Comparison of ENCODE assay signal across 1 cellular context in the genomic region with DNA sequence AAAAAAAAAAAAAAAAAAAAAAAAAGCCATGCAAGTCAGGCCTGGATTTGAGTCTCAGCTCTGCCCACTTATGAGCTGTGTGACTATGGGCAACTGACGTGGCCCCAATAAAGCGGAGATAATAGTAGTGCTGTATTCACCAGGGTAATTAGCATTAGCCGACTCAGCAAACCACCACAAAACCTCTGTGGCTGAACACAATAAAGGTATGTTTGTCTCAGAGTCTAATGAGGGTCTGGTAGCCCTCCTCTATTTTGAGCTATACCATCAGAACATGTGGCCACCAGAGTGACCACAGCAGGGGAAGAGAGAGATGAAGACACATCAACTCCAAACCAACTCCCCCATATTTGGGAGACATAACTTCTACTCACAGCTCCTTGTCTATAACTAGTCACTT.
TF ChIP-seq lines count a peak whose summit lies in the region.

No MANE protein-coding gene starts in this region.

TF ChIP-seq in HepG2, 621 proteins besides CTCF, POLR2A, EP300 and RAD21:
- no peak for TF ChIP-seq TCF7 (IDR thresholded peaks at IDR 0.05; ENCODE audit: low read depth)
- TF ChIP-seq, protein P1, sequence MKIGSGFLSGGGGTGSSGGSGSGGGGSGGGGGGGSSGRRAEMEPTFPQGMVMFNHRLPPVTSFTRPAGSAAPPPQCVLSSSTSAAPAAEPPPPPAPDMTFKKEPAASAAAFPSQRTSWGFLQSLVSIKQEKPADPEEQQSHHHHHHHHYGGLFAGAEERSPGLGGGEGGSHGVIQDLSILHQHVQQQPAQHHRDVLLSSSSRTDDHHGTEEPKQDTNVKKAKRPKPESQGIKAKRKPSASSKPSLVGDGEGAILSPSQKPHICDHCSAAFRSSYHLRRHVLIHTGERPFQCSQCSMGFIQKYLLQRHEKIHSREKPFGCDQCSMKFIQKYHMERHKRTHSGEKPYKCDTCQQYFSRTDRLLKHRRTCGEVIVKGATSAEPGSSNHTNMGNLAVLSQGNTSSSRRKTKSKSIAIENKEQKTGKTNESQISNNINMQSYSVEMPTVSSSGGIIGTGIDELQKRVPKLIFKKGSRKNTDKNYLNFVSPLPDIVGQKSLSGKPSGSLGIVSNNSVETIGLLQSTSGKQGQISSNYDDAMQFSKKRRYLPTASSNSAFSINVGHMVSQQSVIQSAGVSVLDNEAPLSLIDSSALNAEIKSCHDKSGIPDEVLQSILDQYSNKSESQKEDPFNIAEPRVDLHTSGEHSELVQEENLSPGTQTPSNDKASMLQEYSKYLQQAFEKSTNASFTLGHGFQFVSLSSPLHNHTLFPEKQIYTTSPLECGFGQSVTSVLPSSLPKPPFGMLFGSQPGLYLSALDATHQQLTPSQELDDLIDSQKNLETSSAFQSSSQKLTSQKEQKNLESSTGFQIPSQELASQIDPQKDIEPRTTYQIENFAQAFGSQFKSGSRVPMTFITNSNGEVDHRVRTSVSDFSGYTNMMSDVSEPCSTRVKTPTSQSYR (CRISPR knock-in tag; IDR thresholded peaks at IDR 0.05; ENCODE audit: borderline replicate concordance): no peak
- TF ChIP-seq ZNF816 (CRISPR knock-in tag; IDR thresholded peaks at IDR 0.05; ENCODE audit: borderline replicate concordance): no peak
- TF ChIP-seq CC2D1A (CRISPR knock-in tag; IDR thresholded peaks at IDR 0.05): no peak
- TF ChIP-seq SOX5 (CRISPR knock-in tag; IDR thresholded peaks at IDR 0.05; ENCODE audit: borderline replicate concordance): no peak
- no peak for TF ChIP-seq ZNF446 (CRISPR knock-in tag; IDR thresholded peaks at IDR 0.05)
- TF ChIP-seq ZNF569 (CRISPR knock-in tag; IDR thresholded peaks at IDR 0.05; ENCODE audit: borderline replicate concordance): no peak
- TF ChIP-seq YY1 (IDR thresholded peaks at IDR 0.05; ENCODE audit: insufficient read depth, insufficient replicate concordance, low read depth, low read length): no peak
- TF ChIP-seq MAFK (conservative IDR thresholded peaks at IDR 0.05 in 1 of 2, IDR thresholded peaks at IDR 0.05 in 1 of 2; ENCODE audit: low read length in 2 of 2): peak; percentile 77 to 89
- peak; percentile 75 for TF ChIP-seq MAFF (IDR thresholded peaks at IDR 0.05; ENCODE audit: low read depth, low read length)
- TF ChIP-seq TEAD2 (CRISPR knock-in tag; IDR thresholded peaks at IDR 0.05): no peak
